Comparison of ENCODE assay signal across 18 cellular contexts in genomic region chr15:38874464-38874863, GRCh38.
DNase-seq lines count a peak whose midpoint lies in the region; ATAC-seq and TF ChIP-seq lines count a peak whose summit lies in the region.
"Had no signal": no experiment of that assay in that cellular context is flagged by ENCODE, and none has a peak within 500 bp of the region (broad histone marks: within the 10 kb centered on the region; RNA-seq: fewer than 3 reads in every experiment).

No MANE protein-coding gene starts in this region.

- H3K4ac ChIP-seq in IMR-90 (ENCODE audit: low read depth, low read length), result peak overlapping the region; percentile 72

- in situ Hi-C loops in IMR-90 (cut with MboI; ENCODE audit: low sequenced_read_pairs), result no loop called here

- TF ChIP-seq RAD21 in IMR-90 (IDR thresholded peaks at IDR 0.05; ENCODE audit: low read length) (no peak), liver (IDR thresholded peaks at IDR 0.05) (no peak)

- 0 out of 4 replicates have a peak overlapping the region, but pooled peaks of 1 of the 2 experiments have one; percentile 42 for H4K8ac ChIP-seq in IMR-90 (ENCODE audit: low read depth in 2 of 2, low read length in 2 of 2)

- no peaks in the 10 kb centered on the region for H3K36me3 ChIP-seq in IMR-90 (ENCODE audit: control insufficient read depth, insufficient read depth, low read length)
- no peaks in the 10 kb centered on the region for H3K36me3 ChIP-seq in esophagus muscularis mucosa
- H3K36me3 ChIP-seq in liver (ENCODE audit: control insufficient read depth in 4 of 4, insufficient read depth in 3 of 4, low read depth in 1 of 4, low read length in 3 of 4), result no peaks in the 10 kb centered on the region
- no peaks in the 10 kb centered on the region for H3K36me3 ChIP-seq in upper lobe of right lung

- peak overlapping the region; percentile 75 for H2BK120ac ChIP-seq in IMR-90 (ENCODE audit: low read depth, low read length)

- peak overlapping the region; percentile 73; the same call in 2 of the 3 replicates for H2BK15ac ChIP-seq in IMR-90 (ENCODE audit: low read depth, low read length)

- H3K27ac ChIP-seq in IMR-90 (ENCODE audit: insufficient read depth, low read length), result peak overlapping the region; percentile 26; the same call in 1 of the 2 replicates
- H3K27ac ChIP-seq in esophagus muscularis mucosa (replicated peaks in 1 of 4), result peak overlapping the region in 3 of 4 donors; percentile 8 to 44 (median 13)
- H3K27ac ChIP-seq in liver (ENCODE audit: low read depth in 1 of 2, low read length in 2 of 2), result no peak overlapping the region
- no peak overlapping the region for H3K27ac ChIP-seq in upper lobe of right lung
- H3K27ac ChIP-seq: HL-60, SK-N-MC had no signal

- peaks cover 24% of the 10 kb centered on the region for H3K9me1 ChIP-seq in IMR-90 (ENCODE audit: insufficient read depth, low read length)

- H2AFZ ChIP-seq in IMR-90 (replicated peaks; ENCODE audit: low read length, poor library complexity), result no peak overlapping the region

- peak overlapping the region; percentile 14; the same call in 1 of the 2 replicates for H2BK20ac ChIP-seq in IMR-90 (ENCODE audit: low read depth, low read length)

- peak overlapping the region; percentile 28; the same call in 1 of the 2 replicates for H4K91ac ChIP-seq in IMR-90 (ENCODE audit: insufficient read depth, low read depth, low read length)

- no peak overlapping the region for H3K4me2 ChIP-seq in IMR-90 (ENCODE audit: low read depth, low read length)

- H2AK5ac ChIP-seq in IMR-90 (ENCODE audit: low read depth, low read length), result peak overlapping the region; percentile 95; the same call in 1 of the 2 replicates

- intact Hi-C loops in IMR-90 (cut with micrococcal nuclease), result no loop called here
- intact Hi-C loops in esophagus muscularis mucosa (cut with DNase I), result no loop called here
- intact Hi-C loops in upper lobe of right lung (cut with DNase I), result no loop called here

- H4K20me1 ChIP-seq in IMR-90 (ENCODE audit: insufficient read depth, low read length), result no peaks in the 10 kb centered on the region

- H2AK9ac ChIP-seq in IMR-90 (replicated peaks; ENCODE audit: low read depth, low read length, poor library complexity), result no peak overlapping the region

- H3K4me3 ChIP-seq in IMR-90 (ENCODE audit: insufficient read depth, low read depth, low read length) (no peak overlapping the region), esophagus muscularis mucosa (no peak overlapping the region), liver (ENCODE audit: low read depth in 1 of 3, low read length in 3 of 3) (no peak overlapping the region), upper lobe of right lung (no peak overlapping the region), foreskin fibroblast (ENCODE audit: low read depth in 1 of 2, low read length in 2 of 2) (no peak overlapping the region)
- H3K4me3 ChIP-seq: SK-N-MC had no signal

- TF ChIP-seq POLR2A in IMR-90 (IDR thresholded peaks at IDR 0.05; ENCODE audit: low read depth, low read length) (no peak), esophagus muscularis mucosa (IDR thresholded peaks at IDR 0.05; ENCODE audit: low read depth) (no peak)

- CTCF ChIA-PET in IMR-90 (lab: Yijun Ruan, JAX), result no interaction called here

- dilution Hi-C loops in IMR-90 (cut with HindIII; ENCODE audit: low sequenced_read_pairs, unreplicated experiment), result no loop called here

- H3K79me1 ChIP-seq in IMR-90 (ENCODE audit: low read depth in 1 of 2, low read length in 2 of 2), result peaks cover 0 to 4% of the 10 kb centered on the region in 2 experiments; a peak in 1 of 4 replicates

- 100% methylated on average over 1 of the region's 5 CpGs; no CpG with 5 or more reads in 1 of the 2 experiments for WGBS in IMR-90 (ENCODE audit: extremely low coverage in 2 of 2, insufficient read length in 1 of 2), 2 experiments
- WGBS in esophagus muscularis mucosa, result 74% methylated on average over 5 of the region's 5 CpGs
- 36% methylated on average over 5 of the region's 5 CpGs for WGBS in liver

- peak overlapping the region; percentile 42; the same call in 1 of the 2 replicates for H3K14ac ChIP-seq in IMR-90 (replicated peaks; ENCODE audit: low read depth, low read length)

- H3K27me3 ChIP-seq in IMR-90 (ENCODE audit: control insufficient read depth, insufficient read depth, low read length) (no peaks in the 10 kb centered on the region), esophagus muscularis mucosa (no peaks in the 10 kb centered on the region), liver (ENCODE audit: control insufficient read depth in 4 of 4, insufficient read depth in 4 of 4, low read length in 3 of 4) (no peaks in the 10 kb centered on the region), upper lobe of right lung (no peaks in the 10 kb centered on the region)

- H3K4me1 ChIP-seq in IMR-90 (ENCODE audit: control insufficient read depth, insufficient read depth, low read length) (peaks cover 13% of the 10 kb centered on the region), esophagus muscularis mucosa (peaks cover 0 to 43% (median 26%) of the 10 kb centered on the region in 4 donors), liver (ENCODE audit: control insufficient read depth in 4 of 4, insufficient read depth in 4 of 4, low read length in 3 of 4) (peaks cover 0 to 53% (median 38%) of the 10 kb centered on the region in 4 donors), upper lobe of right lung (peaks cover 27% of the 10 kb centered on the region)

- H2BK5ac ChIP-seq in IMR-90 (ENCODE audit: low read depth, low read length, poor library complexity, severe bottlenecking), result no peak overlapping the region

- peak overlapping the region; percentile 38; the same call in 1 of the 2 replicates for H3K23ac ChIP-seq in IMR-90 (ENCODE audit: low read depth, low read length)

- DNase-seq in IMR-90 (no peak), esophagus muscularis mucosa (ENCODE audit: extremely low spot score) (no peak), upper lobe of right lung (peak; percentile 75), foreskin fibroblast (no peak), GM10266 (ENCODE audit: extremely low spot score) (no peak)
- DNase-seq: C1 segment of cervical spinal cord, DMS79, HCEC 1CT, Kasumi-1, NCI-H1105, NCI-H2081 treated with DMSO at 0.1 percent for 48 hours, NCI-H446 treated with DMSO at 0.1 percent for 48 hours, NCI-H69, Right ventricle myocardium superior had no signal

- no peak overlapping the region for H3K56ac ChIP-seq in IMR-90 (ENCODE audit: extremely low read depth, insufficient read depth, low read length)

- H3K18ac ChIP-seq in IMR-90 (ENCODE audit: low read depth, low read length), result peak overlapping the region; percentile 45; the same call in 1 of the 2 replicates

- no peak for TF ChIP-seq CTCF in IMR-90 (conservative IDR thresholded peaks at IDR 0.05; ENCODE audit: low read depth, low read length)
- TF ChIP-seq CTCF in esophagus muscularis mucosa (IDR thresholded peaks at IDR 0.05), result no peak
- no peak for TF ChIP-seq CTCF in liver (IDR thresholded peaks at IDR 0.05; ENCODE audit: low read depth, low read length, missing input control)
- TF ChIP-seq CTCF in upper lobe of right lung (IDR thresholded peaks at IDR 0.05), result no peak
- TF ChIP-seq CTCF in foreskin fibroblast (IDR thresholded peaks at IDR 0.05; ENCODE audit: low read depth, low read length), result no peak
- TF ChIP-seq CTCF in GM10266 (IDR thresholded peaks at IDR 0.05; ENCODE audit: control insufficient read depth, insufficient read depth, low read depth, missing control alignments), result no peak

- no peaks in the 10 kb centered on the region for H3K9me3 ChIP-seq in IMR-90 (ENCODE audit: control insufficient read depth, insufficient read depth, low read length)
- peaks cover 0 to 4% (median 0%) of the 10 kb centered on the region in 4 donors for H3K9me3 ChIP-seq in esophagus muscularis mucosa
- peaks cover 0 to 10% (median 2%) of the 10 kb centered on the region in 4 donors for H3K9me3 ChIP-seq in liver (ENCODE audit: control insufficient read depth in 4 of 4, low read length in 3 of 4)
- no peaks in the 10 kb centered on the region for H3K9me3 ChIP-seq in upper lobe of right lung

- TF ChIP-seq EP300 in esophagus muscularis mucosa (IDR thresholded peaks at IDR 0.05), result no peak

- no TSS peak for BruUV-seq in IMR-90 (replicated peaks; lab: Mats Ljungman, UMichigan)

- peak overlapping the region; percentile 30; the same call in 1 of the 2 replicates for H4K5ac ChIP-seq in IMR-90 (ENCODE audit: low read depth, low read length)

- POLR2A ChIA-PET in IMR-90 (lab: Charles Lee; ENCODE audit: unreplicated experiment), result no interaction called here

- no peak for ATAC-seq in IMR-90 (ENCODE audit: low read depth)
- ATAC-seq in upper lobe of right lung, result peak; percentile 90
- ATAC-seq in HG02571 (IDR thresholded peaks at IDR 0.05; ENCODE audit: unreplicated experiment), result no peak

- H3K9ac ChIP-seq in IMR-90 (ENCODE audit: low read depth, low read length), result no peak overlapping the region
- no peak overlapping the region for H3K9ac ChIP-seq in liver (ENCODE audit: low read depth in 1 of 2, low read length in 2 of 2)

TF ChIP-seq in IMR-90, 13 proteins besides CTCF, POLR2A, EP300 and RAD21:
- TF ChIP-seq BHLHE40 (IDR thresholded peaks at IDR 0.05; ENCODE audit: low read depth, low read length) (no peak), CEBPB (IDR thresholded peaks at IDR 0.05; ENCODE audit: low read depth, low read length) (no peak)

TF ChIP-seq in liver, 16 proteins besides CTCF, POLR2A, EP300 and RAD21:
- peak; percentile 24 to 34 for TF ChIP-seq HNF4A (conservative IDR thresholded peaks at IDR 0.05)
- peak; percentile 33 for TF ChIP-seq FOXA2 (IDR thresholded peaks at IDR 0.05)
- TF ChIP-seq NR2F2 (IDR thresholded peaks at IDR 0.05), result no peak
- peak in 1 of 2 donors; percentile 48 for TF ChIP-seq RXRA (IDR thresholded peaks at IDR 0.05)

Comparison
In these comparisons a context has a peak if more than half of its experiments do, and no peak if none do; other contexts are left out.
1. H3K27ac ChIP-seq: peak in IMR-90 (single experiment) and esophagus muscularis mucosa (3 of 4); none in liver (0 of 2) and upper lobe of right lung (single experiment).